10 cellular contexts compared by ENCODE assay signal in the genomic region with DNA sequence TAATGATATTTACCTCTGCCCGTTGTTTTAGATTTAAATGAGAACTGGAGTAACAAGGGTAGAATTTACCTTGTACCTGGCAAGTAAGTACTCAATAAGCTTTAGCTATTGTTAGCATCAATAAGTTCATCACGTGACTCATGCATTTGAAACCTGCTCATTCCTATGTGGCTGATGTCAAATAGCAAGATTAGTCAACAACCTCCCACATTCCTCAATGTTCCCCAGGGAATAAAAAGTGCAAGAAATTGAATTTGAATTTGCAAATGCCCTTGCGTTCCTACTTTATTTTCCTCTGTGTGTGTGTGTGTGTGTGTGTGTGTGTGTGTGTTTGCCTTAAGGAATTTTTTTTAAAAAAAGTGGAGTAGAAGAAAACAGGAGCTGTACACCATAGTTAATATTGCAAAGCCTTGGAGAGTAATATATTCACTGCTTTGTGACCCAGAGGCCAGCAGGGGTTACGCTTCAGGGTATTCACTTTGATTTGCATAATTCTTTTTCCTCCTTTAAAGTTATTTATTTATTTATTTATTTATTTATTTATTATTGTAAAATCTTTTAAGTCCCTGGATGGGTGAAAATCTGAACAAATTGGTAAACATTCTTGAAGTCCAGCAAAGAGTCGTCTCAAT. TPM values are rescaled to one million over a fixed set of nuclear protein-coding genes. Genes with fewer than 3 reads are reported as not detected.
DNase-seq lines count a peak whose midpoint lies in the region; ATAC-seq and TF ChIP-seq lines count a peak whose summit lies in the region.
"Had no signal": no experiment of that assay in that cellular context is flagged by ENCODE, and none has a peak within 500 bp of the region (broad histone marks: within the 10 kb centered on the region; RNA-seq: fewer than 3 reads in every experiment).

No MANE protein-coding gene starts in this region.

- dilution Hi-C loops in mammary epithelial cell (cut with HindIII; ENCODE audit: low sequenced_read_pairs) = no loop called here

- no peak for TF ChIP-seq CTCF in AG04449 (IDR thresholded peaks at IDR 0.05; ENCODE audit: insufficient read depth, low read length, missing control alignments)
- TF ChIP-seq CTCF in mammary epithelial cell (conservative IDR thresholded peaks at IDR 0.05 in 1 of 2, IDR thresholded peaks at IDR 0.05 in 1 of 2; ENCODE audit: extremely low read depth in 1 of 2, insufficient read depth in 1 of 2, low read depth in 1 of 2, low read length in 2 of 2) = no peak
- TF ChIP-seq CTCF in ovary (IDR thresholded peaks at IDR 0.05) = no peak

- TF ChIP-seq POLR2A in ovary (IDR thresholded peaks at IDR 0.05) = no peak

- no peaks in the 10 kb centered on the region for H3K79me2 ChIP-seq in mammary epithelial cell (ENCODE audit: insufficient read depth, low read length)

- no peaks in the 10 kb centered on the region for H3K9me3 ChIP-seq in HUES48 (ENCODE audit: control insufficient read depth, insufficient read depth, low read length)
- H3K9me3 ChIP-seq in mammary epithelial cell (replicated peaks; ENCODE audit: insufficient read depth, low read length) = no peaks in the 10 kb centered on the region
- no peaks in the 10 kb centered on the region for H3K9me3 ChIP-seq in ovary

- no peak overlapping the region for H3K4me3 ChIP-seq in AG04449 (ENCODE audit: low read depth, low read length)
- H3K4me3 ChIP-seq in HUES48 (ENCODE audit: low read depth, low read length) = peak overlapping the region; percentile 20; the same call in 1 of the 2 replicates
- H3K4me3 ChIP-seq in mammary epithelial cell (replicated peaks in 1 of 3; ENCODE audit: insufficient read depth in 1 of 3, low read depth in 2 of 3, low read length in 3 of 3) = no peak overlapping the region
- no peak overlapping the region for H3K4me3 ChIP-seq in ovary

- POLR2A ChIA-PET in AG04449 (lab: Yijun Ruan, JAX) = interaction anchor here (0.6 to 0.8 kb wide), 2 partner anchors 17 to 36 kb away, joined by 3 to 5 read pairs; no protein-coding TSS in a partner anchor

- H3K4me2 ChIP-seq in mammary epithelial cell (ENCODE audit: insufficient read depth, low read depth, low read length) = no peak overlapping the region

- H3K27ac ChIP-seq in HUES48 (ENCODE audit: low read depth, low read length) (peak overlapping the region; percentile 97), mammary epithelial cell (ENCODE audit: insufficient read depth, low read depth, low read length) (no peak overlapping the region), ovary (no peak overlapping the region)

- intact Hi-C loops in mammary epithelial cell (cut with micrococcal nuclease) = no loop called here
- intact Hi-C loops in ovary (cut with DNase I) = no loop called here

- WGBS in mammary epithelial cell (ENCODE audit: low coverage, missing lambda C conversion rate) = 49% methylated on average over 5 of the region's 5 CpGs
- 61 to 62% (median 61%) methylated on average over 5 of the region's 5 CpGs for WGBS in ovary, 3 donors

- H3K36me3 ChIP-seq in HUES48 (ENCODE audit: control insufficient read depth, insufficient read depth, low read length) (no peaks in the 10 kb centered on the region), mammary epithelial cell (ENCODE audit: insufficient read depth, low read length) (no peaks in the 10 kb centered on the region), ovary (no peaks in the 10 kb centered on the region)

- ATAC-seq in GM19023 (IDR thresholded peaks at IDR 0.05; ENCODE audit: unreplicated experiment) = no peak
- ATAC-seq: CD8-positive, alpha-beta T cell had no signal

- peak; percentile 93 for DNase-seq in AG04449 (ENCODE audit: low read depth, low spot score)
- DNase-seq in mammary epithelial cell = peak; percentile 55
- peak; percentile 74 for DNase-seq in left kidney (ENCODE audit: low read depth, low spot score)
- DNase-seq in NCI-H748 (lab: John Stamatoyannopoulos, UW; ENCODE audit: unreplicated experiment) = no peak
- DNase-seq in cerebellum (ENCODE audit: low spot score) = no peak
- no peak for DNase-seq in ovary
- DNase-seq: CD8-positive, alpha-beta T cell; immature natural killer cell had no signal

- no peaks in the 10 kb centered on the region for H4K20me1 ChIP-seq in mammary epithelial cell (ENCODE audit: insufficient read depth, low read length)

- H3K9ac ChIP-seq in HUES48 (ENCODE audit: low read depth, low read length) (peak overlapping the region; percentile 33; the same call in 1 of the 2 replicates), mammary epithelial cell (ENCODE audit: insufficient read depth, low read length) (no peak overlapping the region)

- TF ChIP-seq EP300 in ovary (IDR thresholded peaks at IDR 0.05) = no peak

- in situ Hi-C loops in mammary epithelial cell (cut with MboI; ENCODE audit: low sequenced_read_pairs in 2 of 2) = no loop called here

- H3K27me3 ChIP-seq in HUES48 (ENCODE audit: control insufficient read depth, insufficient read depth, low read length) (no peaks in the 10 kb centered on the region), mammary epithelial cell (ENCODE audit: insufficient read depth, low read length) (no peaks in the 10 kb centered on the region), ovary (no peaks in the 10 kb centered on the region)

- CTCF ChIA-PET in AG04449 (lab: Yijun Ruan, JAX) = interaction anchor here (0.6 to 2.3 kb wide), 4 partner anchors 15 to 165 kb away, joined by 3 to 9 read pairs (median 4); partner anchors contain the start of gene DNAH7
- CTCF ChIA-PET in mammary epithelial cell (lab: Charles Lee; ENCODE audit: low non-redundant PET) = no interaction called here

- BruUV-seq in mammary epithelial cell (replicated peaks; lab: Mats Ljungman, UMichigan) = no TSS peak

- peaks cover 29% of the 10 kb centered on the region for H3K4me1 ChIP-seq in HUES48 (ENCODE audit: control insufficient read depth, insufficient read depth, low read length)
- no peaks in the 10 kb centered on the region for H3K4me1 ChIP-seq in mammary epithelial cell (ENCODE audit: insufficient read depth, low read length)
- peaks cover 2% of the 10 kb centered on the region for H3K4me1 ChIP-seq in ovary (ENCODE audit: insufficient read depth)

- H2AFZ ChIP-seq in mammary epithelial cell (ENCODE audit: low read depth, low read length) = no peak overlapping the region

RNA-seq across cellular contexts. Expression of gene DNAH7, which starts 43.9 kb away (rescaled TPM):
- 1 to 10 TPM in 1 of 2 donors, under 1 TPM in 1; 0.56 to 1.0 TPM for total RNA-seq in mammary epithelial cell
- 0.10 TPM for polyA plus RNA-seq in mammary epithelial cell
- not detected for polyA minus RNA-seq in mammary epithelial cell
- 12.1 TPM for total RNA-seq in cerebellum
- total RNA-seq in ovary = 10 to 100 TPM in 1 of 7 donors, 1 to 10 TPM in 5, under 1 TPM in 1; 0.86 to 27.3 (median 2.3) TPM
- under 1 TPM; 0.30 to 0.73 TPM for polyA plus RNA-seq in ovary
- total RNA-seq: CD8-positive, alpha-beta T cell had no signal

RNA-seq across cellular contexts. Expression of gene STK17B, which starts 58.9 kb away (rescaled TPM):
- total RNA-seq in mammary epithelial cell (10 to 100 TPM in 1 of 2 donors, 1 to 10 TPM in 1; 5.7 to 11.6 TPM), cerebellum (13.6 TPM), ovary (10 to 100 TPM in 1 of 7 donors, 1 to 10 TPM in 6; 3.0 to 11.6 (median 4.9) TPM)
- polyA plus RNA-seq in mammary epithelial cell (4.3 TPM), ovary (10 to 100 TPM in 1 of 2 donors, 1 to 10 TPM in 1; 1.7 to 28.4 TPM)
- polyA minus RNA-seq in mammary epithelial cell = 3.7 TPM

Comparison
In these comparisons a context has a peak if more than half of its experiments do, and no peak if none do; other contexts are left out.
1. DNase-seq: peak in AG04449 (single experiment), mammary epithelial cell (single experiment) and left kidney (single experiment); none in NCI-H748 (single experiment), cerebellum (single experiment) and ovary (0 of 5).